ENCODE assay signal across 8 cellular contexts in genomic region chr9:111992523-111992922, GRCh38.
DNase-seq lines count a peak whose midpoint lies in the region; ATAC-seq and TF ChIP-seq lines count a peak whose summit lies in the region.

No MANE protein-coding gene starts in this region.

- ATAC-seq in GM19351 (IDR thresholded peaks at IDR 0.05; ENCODE audit: unreplicated experiment) (peak; percentile 86), HG03175 (IDR thresholded peaks at IDR 0.05; ENCODE audit: unreplicated experiment) (peak; percentile 87), WTC11 (no peak)
- ATAC-seq in stimulated activated naive CD8-positive, alpha-beta T cell treated with anti-CD3 and anti-CD28 coated beads, Interleukin-15, amount 100 ng/mL, for 72 hours = peak; percentile 99

- POLR2A ChIA-PET in WTC11 (lab: Charles Lee) = no interaction called here

- H3K27ac Mint-ChIP-seq in activated naive CD8-positive, alpha-beta T cell = peak overlapping the region; percentile 78
- peak overlapping the region; percentile 57 to 88 for H3K27ac Mint-ChIP-seq in stimulated activated naive CD8-positive, alpha-beta T cell treated with anti-CD3 and anti-CD28 coated beads, Interleukin-15, amount 100 ng/mL, for 72 hours
- H3K27ac Mint-ChIP-seq in WTC11 (no peak overlapping the region), chondrocyte (ENCODE audit: unreplicated experiment) (no peak overlapping the region)

- peaks cover 2% of the 10 kb centered on the region for H3K36me3 Mint-ChIP-seq in activated naive CD8-positive, alpha-beta T cell
- H3K36me3 Mint-ChIP-seq in WTC11 = no peaks in the 10 kb centered on the region
- no peaks in the 10 kb centered on the region for H3K36me3 Mint-ChIP-seq in chondrocyte (ENCODE audit: low read depth)

- peak overlapping the region; percentile 21 for H3K4me3 Mint-ChIP-seq in activated naive CD8-positive, alpha-beta T cell
- peak overlapping the region; percentile 48 to 55 for H3K4me3 Mint-ChIP-seq in stimulated activated naive CD8-positive, alpha-beta T cell treated with anti-CD3 and anti-CD28 coated beads, Interleukin-15, amount 100 ng/mL, for 72 hours
- H3K4me3 Mint-ChIP-seq in WTC11 (no peak overlapping the region), chondrocyte (ENCODE audit: unreplicated experiment) (no peak overlapping the region)

- CTCF ChIA-PET in WTC11 (lab: Charles Lee) = no interaction called here

- no peaks in the 10 kb centered on the region for H3K27me3 Mint-ChIP-seq in activated naive CD8-positive, alpha-beta T cell
- no peaks in the 10 kb centered on the region for H3K27me3 Mint-ChIP-seq in stimulated activated naive CD8-positive, alpha-beta T cell treated with anti-CD3 and anti-CD28 coated beads, Interleukin-15, amount 100 ng/mL, for 72 hours
- H3K27me3 Mint-ChIP-seq in WTC11 (ENCODE audit: low read depth) (no peaks in the 10 kb centered on the region), chondrocyte (ENCODE audit: low read depth) (no peaks in the 10 kb centered on the region)

- TF ChIP-seq CTCF in WTC11 (IDR thresholded peaks at IDR 0.05) = no peak
- TF ChIP-seq CTCF in chondrocyte (IDR thresholded peaks at IDR 0.05) = no peak

- DNase-seq in AG08396 (ENCODE audit: low spot score) (peak; percentile 30), WTC11 (ENCODE audit: low spot score) (no peak), NCI-H2081 (lab: John Stamatoyannopoulos, UW) (no peak), chondrocyte (ENCODE audit: low spot score) (no peak)
- peak; percentile 26 to 39 for DNase-seq in stimulated activated naive CD8-positive, alpha-beta T cell treated with anti-CD3 and anti-CD28 coated beads, Interleukin-15, amount 100 ng/mL, for 72 hours

- no peaks in the 10 kb centered on the region for H3K9me3 Mint-ChIP-seq in activated naive CD8-positive, alpha-beta T cell (ENCODE audit: low read depth)
- H3K9me3 Mint-ChIP-seq in stimulated activated naive CD8-positive, alpha-beta T cell treated with anti-CD3 and anti-CD28 coated beads, Interleukin-15, amount 100 ng/mL, for 72 hours = peaks cover 0 to 16% of the 10 kb centered on the region in 2 donors
- H3K9me3 Mint-ChIP-seq in WTC11 (peaks cover 5% of the 10 kb centered on the region; the same call in 1 of the 2 replicates), chondrocyte (ENCODE audit: low read depth) (peaks cover 8% of the 10 kb centered on the region)

- H3K4me1 Mint-ChIP-seq in activated naive CD8-positive, alpha-beta T cell (ENCODE audit: low read depth) = peaks cover 38% of the 10 kb centered on the region
- peaks cover 44% of the 10 kb centered on the region for H3K4me1 Mint-ChIP-seq in stimulated activated naive CD8-positive, alpha-beta T cell treated with anti-CD3 and anti-CD28 coated beads, Interleukin-15, amount 100 ng/mL, for 72 hours
- H3K4me1 Mint-ChIP-seq in WTC11 (no peaks in the 10 kb centered on the region), chondrocyte (ENCODE audit: low read depth) (peaks cover 16% of the 10 kb centered on the region)

TF ChIP-seq in WTC11, 78 proteins besides CTCF, POLR2A, EP300 and RAD21:
- TF ChIP-seq ZNF232 (CRISPR knock-in tag; IDR thresholded peaks at IDR 0.05) (no peak), MYBL2 (CRISPR knock-in tag; IDR thresholded peaks at IDR 0.05) (no peak), TEAD1 (CRISPR knock-in tag; IDR thresholded peaks at IDR 0.05) (no peak), NR3C1 (CRISPR knock-in tag; conservative IDR thresholded peaks at IDR 0.05; ENCODE audit: low read depth) (no peak), TCF7 (CRISPR knock-in tag; IDR thresholded peaks at IDR 0.05; ENCODE audit: low read depth) (no peak), JUN (CRISPR knock-in tag; IDR thresholded peaks at IDR 0.05) (no peak), IRF1 (CRISPR knock-in tag; IDR thresholded peaks at IDR 0.05) (no peak), EMX1 (CRISPR knock-in tag; IDR thresholded peaks at IDR 0.05) (no peak), PRRX2 (CRISPR knock-in tag; IDR thresholded peaks at IDR 0.05) (no peak), SP1 (CRISPR knock-in tag; conservative IDR thresholded peaks at IDR 0.05) (no peak)

Comparison
In these comparisons a context has a peak if more than half of its experiments do, and no peak if none do; other contexts are left out.
1. DNase-seq: peak in AG08396 (single experiment) and stimulated activated naive CD8-positive, alpha-beta T cell treated with anti-CD3 and anti-CD28 coated beads, Interleukin-15, amount 100 ng/mL, for 72 hours (2 of 2); none in WTC11 (single experiment), NCI-H2081 (0 of 2) and chondrocyte (single experiment).
2. H3K27ac Mint-ChIP-seq: peak in activated naive CD8-positive, alpha-beta T cell (single experiment) and stimulated activated naive CD8-positive, alpha-beta T cell treated with anti-CD3 and anti-CD28 coated beads, Interleukin-15, amount 100 ng/mL, for 72 hours (2 of 2); none in WTC11 (single experiment) and chondrocyte (single experiment).
3. H3K4me3 Mint-ChIP-seq: peak in activated naive CD8-positive, alpha-beta T cell (single experiment) and stimulated activated naive CD8-positive, alpha-beta T cell treated with anti-CD3 and anti-CD28 coated beads, Interleukin-15, amount 100 ng/mL, for 72 hours (2 of 2); none in WTC11 (single experiment) and chondrocyte (single experiment).